ENCODE assay signal across 13 cellular contexts in the genomic region with DNA sequence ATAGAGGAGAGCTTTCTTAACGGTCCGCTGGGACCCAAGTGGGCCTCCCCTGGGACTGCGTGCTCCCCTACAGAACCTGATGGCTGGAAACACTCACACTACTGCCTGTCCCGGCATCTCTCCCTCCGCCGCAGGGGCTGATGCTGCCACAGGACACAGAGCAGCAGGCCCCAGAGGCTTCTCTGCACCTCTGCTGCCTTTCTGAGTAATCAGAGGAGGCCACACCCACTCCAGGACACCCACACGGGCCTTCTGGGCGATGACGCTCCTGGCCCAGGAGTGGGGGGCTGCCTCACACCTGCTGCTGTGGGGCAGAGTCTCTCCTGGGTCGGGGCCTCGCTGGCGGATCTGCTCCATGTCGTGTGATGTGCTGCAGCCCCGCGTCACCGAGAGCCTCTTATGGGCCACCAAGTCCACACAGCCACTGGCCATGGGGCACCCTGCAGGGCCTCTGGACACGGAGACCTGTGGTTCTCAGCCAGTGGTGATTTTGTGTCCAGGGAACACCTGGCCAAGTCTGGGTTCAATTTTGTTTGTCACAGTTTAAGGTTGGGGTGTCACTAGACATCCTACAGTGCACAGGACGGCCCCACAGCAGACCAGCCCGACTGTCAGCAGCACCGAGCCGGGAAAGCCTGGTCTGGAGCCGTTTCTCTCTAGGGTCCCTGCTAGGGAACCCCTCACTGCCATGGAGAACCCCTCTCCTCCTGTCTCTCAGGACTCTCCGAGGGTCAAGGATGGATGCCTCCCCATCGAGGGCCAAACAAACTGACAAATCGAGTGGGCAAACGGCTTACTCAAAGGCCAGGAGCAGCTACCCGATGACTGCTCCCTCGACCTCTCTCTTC. TPM values are rescaled to one million over a fixed set of nuclear protein-coding genes. Genes with fewer than 3 reads are reported as not detected.
DNase-seq lines count a peak whose midpoint lies in the region; ATAC-seq and TF ChIP-seq lines count a peak whose summit lies in the region.
"Had no signal": no experiment of that assay in that cellular context is flagged by ENCODE, and none has a peak within 500 bp of the region (broad histone marks: within the 10 kb centered on the region; RNA-seq: fewer than 3 reads in every experiment).

No MANE protein-coding gene starts in this region.

- peaks cover 6% of the 10 kb centered on the region for H3K4me1 ChIP-seq in PC-9 (replicated peaks; ENCODE audit: insufficient read depth)
- H3K4me1 ChIP-seq: upper lobe of left lung had no signal

- CTCF ChIA-PET in T-cell (lab: Charles Lee), result interaction anchor here in 1 of 2 donors (0.7 kb wide), 1 partner anchor 16 kb away, joined by 3 read pairs; the partner anchor contains the start of gene STX16
- CTCF ChIA-PET in PC-9 (lab: Charles Lee), result no interaction called here

- no peaks in the 10 kb centered on the region for H3K9me2 ChIP-seq in PC-9 (ENCODE audit: insufficient read depth)

- intact Hi-C loops in PC-9 (cut with micrococcal nuclease; ENCODE audit: unreplicated experiment), result no loop called here

- peaks cover 4% of the 10 kb centered on the region; the same call in 1 of the 2 replicates for H3F3A ChIP-seq in PC-9 (ENCODE audit: insufficient read depth, low read depth)

- H3K4me2 ChIP-seq in PC-9, result no peak overlapping the region

- DNase-seq in EL (peak; percentile 29), T-cell (peak in 5 of 34 experiments; percentile 5 to 30 (median 10)), PC-9 (no peak), kidney tubule cell (ENCODE audit: low spot score) (no peak), UCSD-AML1 (lab: John Stamatoyannopoulos, UW; ENCODE audit: unreplicated experiment) (no peak)
- DNase-seq in stimulated activated CD4-positive, alpha-beta T cell treated with anti-CD3 and anti-CD28 coated beads, Interleukin-4, amount 100 ng/mL, for 4 hours, result peak; percentile 42 to 77
- DNase-seq: activated gamma-delta T cell treated with Interleukin-2 at 50 U/mL for 16 hours, NCI-H1105 treated with DMSO at 0.1 percent for 48 hours, right cardiac atrium, Right ventricle myocardium superior had no signal

- H3K27ac Mint-ChIP-seq in T-cell, result peak overlapping the region; percentile 82 to 90
- peak overlapping the region in 3 of 5 experiments; percentile 66 to 78 (median 75) for H3K27ac Mint-ChIP-seq in brain

- no peak overlapping the region for H2AFZ ChIP-seq in PC-9

- H3K27me3 ChIP-seq in PC-9 (ENCODE audit: insufficient read depth, low read depth), result no peaks in the 10 kb centered on the region
- H3K27me3 ChIP-seq: upper lobe of left lung had no signal

- peaks cover 16 to 49% (median 41%) of the 10 kb centered on the region in 3 donors for H3K4me1 Mint-ChIP-seq in T-cell
- peaks cover 7% of the 10 kb centered on the region for H3K4me1 Mint-ChIP-seq in brain

- H4K20me1 ChIP-seq in PC-9 (ENCODE audit: insufficient read depth), result no peaks in the 10 kb centered on the region

- H3K36me3 ChIP-seq in PC-9 (ENCODE audit: low read depth), result no peaks in the 10 kb centered on the region
- H3K36me3 ChIP-seq: upper lobe of left lung had no signal

- H3K9me3 Mint-ChIP-seq in T-cell (no peaks in the 10 kb centered on the region), brain (no peaks in the 10 kb centered on the region)

- ATAC-seq in T-cell (replicated peaks in 1 of 4), result peak; percentile 40 to 67 (median 48)
- no peak for ATAC-seq in HG03565 (IDR thresholded peaks at IDR 0.05; ENCODE audit: unreplicated experiment)
- ATAC-seq: right cardiac atrium had no signal

- H3K36me3 Mint-ChIP-seq in T-cell, result no peaks in the 10 kb centered on the region
- no peaks in the 10 kb centered on the region for H3K36me3 Mint-ChIP-seq in brain

- no peak for TF ChIP-seq CTCF in brain (conservative IDR thresholded peaks at IDR 0.05)
- no peak for TF ChIP-seq CTCF in PC-9 (conservative IDR thresholded peaks at IDR 0.05)

- H3K9me3 ChIP-seq in PC-9 (ENCODE audit: insufficient read depth, low read depth), result no peaks in the 10 kb centered on the region
- H3K9me3 ChIP-seq: upper lobe of left lung had no signal

- no peak overlapping the region for H3K27ac ChIP-seq in PC-9
- H3K27ac ChIP-seq: upper lobe of left lung had no signal

- BruUV-seq in PC-9 (replicated peaks; lab: Mats Ljungman, UMichigan), result no TSS peak

- H3K27me3 Mint-ChIP-seq in T-cell, result peaks cover 7 to 9% of the 10 kb centered on the region in 2 donors
- peaks cover 5% of the 10 kb centered on the region for H3K27me3 Mint-ChIP-seq in brain

- no peak overlapping the region for H3K4me3 ChIP-seq in PC-9
- H3K4me3 ChIP-seq: upper lobe of left lung had no signal

- H3K79me2 ChIP-seq in PC-9 (ENCODE audit: low read depth), result no peaks in the 10 kb centered on the region

- H3K4me3 Mint-ChIP-seq in T-cell (peak overlapping the region; percentile 37 to 66 (median 56)), brain (no peak overlapping the region)

- POLR2A ChIA-PET in T-cell (lab: Charles Lee), result no interaction called here
- POLR2A ChIA-PET in PC-9 (lab: Charles Lee; ENCODE audit: unreplicated experiment), result no interaction called here

RNA-seq across cellular contexts. Expression of gene STX16, which starts 16.0 kb away (rescaled TPM):
- 100 to 1,000 TPM; 154 to 213 (median 178) TPM for total RNA-seq in T-cell
- polyA plus RNA-seq in brain (ENCODE audit: insufficient read depth, low read depth, low replicate concordance), result 23.8 TPM
- 76.3 and 85.5 TPM in 2 replicates for total RNA-seq in PC-9 (2021)

RNA-seq across cellular contexts. Expression of gene NPEPL1, which starts 57.6 kb away (rescaled TPM):
- 10 to 100 TPM; 49.6 to 79.0 (median 69.3) TPM for total RNA-seq in T-cell
- polyA plus RNA-seq in brain (ENCODE audit: insufficient read depth, low read depth, low replicate concordance), result 13.7 TPM
- 24.0 and 36.9 TPM in 2 replicates for total RNA-seq in PC-9 (2021)

Comparison
In these comparisons a context has a peak if more than half of its experiments do, and no peak if none do; other contexts are left out.
1. DNase-seq: peak in EL (single experiment) and stimulated activated CD4-positive, alpha-beta T cell treated with anti-CD3 and anti-CD28 coated beads, Interleukin-4, amount 100 ng/mL, for 4 hours (2 of 2); none in PC-9 (0 of 2), kidney tubule cell (single experiment) and UCSD-AML1 (single experiment).
2. H3K4me3 Mint-ChIP-seq: peak in T-cell (3 of 3); none in brain (0 of 5).